1 cellular context compared by ENCODE assay signal in genomic region chr9:94946256-94946655, GRCh38.
TF ChIP-seq lines count a peak whose summit lies in the region.

No MANE protein-coding gene starts in this region.

TF ChIP-seq in SK-N-SH treated with all-trans-retinoic acid at 6 μM for 48 hours, 23 proteins besides CTCF, POLR2A, EP300 and RAD21 (continued from another document):
- no peak for TF ChIP-seq TSHZ2 (CRISPR knock-in tag; IDR thresholded peaks at IDR 0.05)
